9 cellular contexts compared by ENCODE assay signal in the genomic region with DNA sequence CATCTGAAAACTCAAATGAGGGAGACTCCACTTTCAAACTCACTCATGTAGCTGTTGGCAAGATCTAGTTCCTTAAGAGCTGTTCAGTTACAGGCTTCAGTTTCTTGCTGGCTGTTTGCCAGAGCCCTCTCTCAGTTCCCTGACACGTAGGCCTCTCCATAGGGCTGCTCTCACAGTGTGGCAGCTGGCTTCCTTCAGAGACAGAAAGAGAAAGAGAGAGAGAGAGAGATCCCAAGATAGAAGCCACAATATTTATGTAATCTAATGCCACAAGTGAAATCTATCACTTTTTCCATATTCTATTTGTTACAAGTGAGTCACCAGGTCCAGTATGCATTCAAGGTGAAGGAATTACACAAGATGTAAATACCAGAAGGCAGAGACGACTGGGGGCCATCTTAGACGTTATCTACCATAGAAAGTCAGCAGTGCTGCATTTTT.
A peak's percentile ranks its signal among the peaks of the same experiment; 100 is the strongest.
DNase-seq lines count a peak whose midpoint lies in the region; ATAC-seq and TF ChIP-seq lines count a peak whose summit lies in the region.
"Had no signal": no experiment of that assay in that cellular context is flagged by ENCODE, and none has a peak within 500 bp of the region (broad histone marks: within the 10 kb centered on the region; RNA-seq: fewer than 3 reads in every experiment).

No MANE protein-coding gene starts in this region.

- no peaks in the 10 kb centered on the region for H3K9me3 Mint-ChIP-seq in activated CD8-positive, alpha-beta T cell treated with anti-CD3 and anti-CD28 coated beads for 36 hours
- H3K9me3 Mint-ChIP-seq in activated CD8-positive, alpha-beta T cell treated with anti-CD3 and anti-CD28 coated beads, Interleukin-2, amount 10 ng/mL, durations not matched to agents 7 days and 5 days (ENCODE audit: insufficient read depth), result no peaks in the 10 kb centered on the region

- no peak overlapping the region for H3K27ac Mint-ChIP-seq in activated CD8-positive, alpha-beta T cell treated with anti-CD3 and anti-CD28 coated beads for 36 hours
- H3K27ac Mint-ChIP-seq in activated CD8-positive, alpha-beta T cell treated with anti-CD3 and anti-CD28 coated beads, Interleukin-2, amount 10 ng/mL, durations not matched to agents 7 days and 5 days, result no peak overlapping the region
- H3K27ac Mint-ChIP-seq: CD4-positive, CD25-positive, alpha-beta regulatory T cell had no signal

- peak; percentile 18 for DNase-seq in activated CD8-positive, alpha-beta T cell treated with anti-CD3 and anti-CD28 coated beads for 36 hours
- DNase-seq in activated CD8-positive, alpha-beta T cell treated with anti-CD3 and anti-CD28 coated beads, Interleukin-2, amount 10 ng/mL, durations not matched to agents 7 days and 5 days, result no peak
- DNase-seq in NCI-H446 treated with DMSO at 0.1 percent for 48 hours (lab: John Stamatoyannopoulos, UW), result peak; percentile 85
- DNase-seq in left kidney (ENCODE audit: low read depth, low spot score), result peak; percentile 84
- no peak for DNase-seq in AG20443 (ENCODE audit: low spot score)
- no peak for DNase-seq in NCI-H1048 (lab: John Stamatoyannopoulos, UW)
- DNase-seq in NCI-H146 treated with DMSO at 0.1 percent for 48 hours (lab: John Stamatoyannopoulos, UW; ENCODE audit: unreplicated experiment), result no peak
- DNase-seq: CD4-positive, CD25-positive, alpha-beta regulatory T cell had no signal

- no peak for ATAC-seq in activated CD8-positive, alpha-beta T cell treated with anti-CD3 and anti-CD28 coated beads for 36 hours
- no peak for ATAC-seq in activated CD8-positive, alpha-beta T cell treated with anti-CD3 and anti-CD28 coated beads, Interleukin-2, amount 10 ng/mL, durations not matched to agents 7 days and 5 days
- ATAC-seq in HG02763 (IDR thresholded peaks at IDR 0.05; ENCODE audit: unreplicated experiment), result peak; percentile 93

- CTCF ChIA-PET in activated CD8-positive, alpha-beta T cell treated with anti-CD3 and anti-CD28 coated beads for 36 hours (lab: Charles Lee), result interaction anchor here (1.3 kb wide), 1 partner anchor 19 kb away, joined by 5 read pairs; no protein-coding TSS in a partner anchor
- CTCF ChIA-PET in activated CD8-positive, alpha-beta T cell treated with anti-CD3 and anti-CD28 coated beads, Interleukin-2, amount 10 ng/mL, durations not matched to agents 7 days and 5 days (lab: Charles Lee), result no interaction called here

- no peak for TF ChIP-seq CTCF in activated CD8-positive, alpha-beta T cell treated with anti-CD3 and anti-CD28 coated beads for 36 hours (IDR thresholded peaks at IDR 0.05)

- no peak overlapping the region for H3K4me3 Mint-ChIP-seq in activated CD8-positive, alpha-beta T cell treated with anti-CD3 and anti-CD28 coated beads for 36 hours
- H3K4me3 Mint-ChIP-seq in activated CD8-positive, alpha-beta T cell treated with anti-CD3 and anti-CD28 coated beads, Interleukin-2, amount 10 ng/mL, durations not matched to agents 7 days and 5 days, result no peak overlapping the region
- H3K4me3 Mint-ChIP-seq: CD4-positive, CD25-positive, alpha-beta regulatory T cell had no signal

- H3K36me3 Mint-ChIP-seq in activated CD8-positive, alpha-beta T cell treated with anti-CD3 and anti-CD28 coated beads for 36 hours (ENCODE audit: low read depth), result no peaks in the 10 kb centered on the region
- H3K36me3 Mint-ChIP-seq in activated CD8-positive, alpha-beta T cell treated with anti-CD3 and anti-CD28 coated beads, Interleukin-2, amount 10 ng/mL, durations not matched to agents 7 days and 5 days (ENCODE audit: low read depth), result no peaks in the 10 kb centered on the region
- H3K36me3 Mint-ChIP-seq: CD4-positive, CD25-positive, alpha-beta regulatory T cell had no signal

- intact Hi-C loops in activated CD8-positive, alpha-beta T cell treated with anti-CD3 and anti-CD28 coated beads for 36 hours (cut with micrococcal nuclease), result no loop called here

- H3K4me1 Mint-ChIP-seq in activated CD8-positive, alpha-beta T cell treated with anti-CD3 and anti-CD28 coated beads for 36 hours (ENCODE audit: low read depth), result peaks cover 2% of the 10 kb centered on the region
- H3K4me1 Mint-ChIP-seq in activated CD8-positive, alpha-beta T cell treated with anti-CD3 and anti-CD28 coated beads, Interleukin-2, amount 10 ng/mL, durations not matched to agents 7 days and 5 days (ENCODE audit: low read depth), result no peaks in the 10 kb centered on the region
- H3K4me1 Mint-ChIP-seq: CD4-positive, CD25-positive, alpha-beta regulatory T cell had no signal

- POLR2A ChIA-PET in activated CD8-positive, alpha-beta T cell treated with anti-CD3 and anti-CD28 coated beads for 36 hours (lab: Charles Lee), result no interaction called here
- POLR2A ChIA-PET in activated CD8-positive, alpha-beta T cell treated with anti-CD3 and anti-CD28 coated beads, Interleukin-2, amount 10 ng/mL, durations not matched to agents 7 days and 5 days (lab: Charles Lee), result no interaction called here

- peaks cover 17% of the 10 kb centered on the region for H3K27me3 Mint-ChIP-seq in activated CD8-positive, alpha-beta T cell treated with anti-CD3 and anti-CD28 coated beads for 36 hours
- peaks cover 4% of the 10 kb centered on the region for H3K27me3 Mint-ChIP-seq in activated CD8-positive, alpha-beta T cell treated with anti-CD3 and anti-CD28 coated beads, Interleukin-2, amount 10 ng/mL, durations not matched to agents 7 days and 5 days (ENCODE audit: low read depth)

Comparison
In these comparisons a context has a peak if more than half of its experiments do, and no peak if none do; other contexts are left out.
1. DNase-seq: peak in activated CD8-positive, alpha-beta T cell treated with anti-CD3 and anti-CD28 coated beads for 36 hours (single experiment), NCI-H446 treated with DMSO at 0.1 percent for 48 hours (single experiment) and left kidney (single experiment); none in activated CD8-positive, alpha-beta T cell treated with anti-CD3 and anti-CD28 coated beads, Interleukin-2, amount 10 ng/mL, durations not matched to agents 7 days and 5 days (single experiment), AG20443 (single experiment), NCI-H1048 (single experiment) and NCI-H146 treated with DMSO at 0.1 percent for 48 hours (single experiment).